In genomic region chr7:155490697-155491628, GRCh38 we compare ENCODE assay signal across 8 cellular contexts. TPM values are rescaled to one million over a fixed set of nuclear protein-coding genes. Genes with fewer than 3 reads are reported as not detected.
DNase-seq lines count a peak whose midpoint lies in the region; ATAC-seq and TF ChIP-seq lines count a peak whose summit lies in the region.

No MANE protein-coding gene starts in this region.

- no peaks in the 10 kb centered on the region for H3K36me3 ChIP-seq in spleen

- peaks cover 0 to 22% (median 18%) of the 10 kb centered on the region in 6 donors for H3K4me1 ChIP-seq in spleen

- intact Hi-C loops in CD14-positive monocyte (cut with micrococcal nuclease) (no loop called here), spleen (cut with DNase I; ENCODE audit: low total_unique reads) (no loop called here)
- intact Hi-C loops in activated T-helper 2 cell treated with anti-CD3 and anti-CD28 coated beads, Interferon-gamma antibody, Interleukin-2, Interleukin-4, amounts not matched to agents 10 μg/mL and 5 μg/mL and 100 μg/mL, durations not matched to agents 14 hours and 24 hours and 36 hours (cut with micrococcal nuclease), result no loop called here

- no peak for DNase-seq in CD14-positive monocyte (ENCODE audit: low spot score)
- no peak for DNase-seq in activated T-helper 2 cell treated with anti-CD3 and anti-CD28 coated beads, Interferon-gamma antibody, Interleukin-2, Interleukin-4, amounts not matched to agents 10 μg/mL and 5 μg/mL and 100 μg/mL, durations not matched to agents 14 hours and 24 hours and 36 hours (ENCODE audit: low spot score)
- peak; percentile 79 for DNase-seq in iPS-NIHi11 (ENCODE audit: low spot score)
- peak; percentile 91 for DNase-seq in spleen
- no peak for DNase-seq in erythroblast (lab: John Stamatoyannopoulos, UW)
- no peak for DNase-seq in Kasumi-1 (lab: John Stamatoyannopoulos, UW)

- H3K9me3 ChIP-seq in spleen, result no peaks in the 10 kb centered on the region

- ATAC-seq in HG03175 (IDR thresholded peaks at IDR 0.05; ENCODE audit: unreplicated experiment), result peak; percentile 93

- H3K4me3 Mint-ChIP-seq in CD14-positive monocyte, result peak overlapping the region; percentile 82 to 97
- peak overlapping the region; percentile 54 for H3K4me3 Mint-ChIP-seq in activated T-helper 2 cell treated with anti-CD3 and anti-CD28 coated beads, Interferon-gamma antibody, Interleukin-2, Interleukin-4, amounts not matched to agents 10 μg/mL and 5 μg/mL and 100 μg/mL, durations not matched to agents 14 hours and 24 hours and 36 hours (ENCODE audit: low read depth)

- H3K27me3 Mint-ChIP-seq in CD14-positive monocyte (ENCODE audit: low read depth in 3 of 3), result peaks cover 38 to 80% (median 45%) of the 10 kb centered on the region in 3 donors
- peaks cover 40% of the 10 kb centered on the region for H3K27me3 Mint-ChIP-seq in activated T-helper 2 cell treated with anti-CD3 and anti-CD28 coated beads, Interferon-gamma antibody, Interleukin-2, Interleukin-4, amounts not matched to agents 10 μg/mL and 5 μg/mL and 100 μg/mL, durations not matched to agents 14 hours and 24 hours and 36 hours (ENCODE audit: low read depth)

- TF ChIP-seq CTCF in CD14-positive monocyte (IDR thresholded peaks at IDR 0.05), result no peak
- TF ChIP-seq CTCF in spleen (IDR thresholded peaks at IDR 0.05 in 8 of 11, conservative IDR thresholded peaks at IDR 0.05 in 3 of 11), result no peak

- TF ChIP-seq POLR2A in GM19193 (IDR thresholded peaks at IDR 0.05; ENCODE audit: extremely low read depth, insufficient read depth, insufficient read length) (peak; percentile 53), spleen (IDR thresholded peaks at IDR 0.05) (no peak), erythroblast (IDR thresholded peaks at IDR 0.05; ENCODE audit: low read length) (no peak)

- peaks cover 7 to 19% (median 10%) of the 10 kb centered on the region in 7 donors for H3K9me3 Mint-ChIP-seq in CD14-positive monocyte
- no peaks in the 10 kb centered on the region for H3K9me3 Mint-ChIP-seq in activated T-helper 2 cell treated with anti-CD3 and anti-CD28 coated beads, Interferon-gamma antibody, Interleukin-2, Interleukin-4, amounts not matched to agents 10 μg/mL and 5 μg/mL and 100 μg/mL, durations not matched to agents 14 hours and 24 hours and 36 hours

- peaks cover 23% of the 10 kb centered on the region for H3K4me1 Mint-ChIP-seq in CD14-positive monocyte
- H3K4me1 Mint-ChIP-seq in activated T-helper 2 cell treated with anti-CD3 and anti-CD28 coated beads, Interferon-gamma antibody, Interleukin-2, Interleukin-4, amounts not matched to agents 10 μg/mL and 5 μg/mL and 100 μg/mL, durations not matched to agents 14 hours and 24 hours and 36 hours (ENCODE audit: low read depth), result peaks cover 5% of the 10 kb centered on the region

- 13 to 31% (median 25%) methylated on average over 47 of the region's 47 CpGs for WGBS in spleen, 5 donors

- H3K27ac ChIP-seq in spleen, result peak overlapping the region in 7 of 8 donors; percentile 7 to 64 (median 43)

- H3K27me3 ChIP-seq in spleen (replicated peaks in 1 of 7), result peaks cover 0 to 94% (median 14%) of the 10 kb centered on the region in 7 donors

- peaks cover 0 to 4% of the 10 kb centered on the region in 2 donors for H3K36me3 Mint-ChIP-seq in CD14-positive monocyte
- peaks cover 3% of the 10 kb centered on the region for H3K36me3 Mint-ChIP-seq in activated T-helper 2 cell treated with anti-CD3 and anti-CD28 coated beads, Interferon-gamma antibody, Interleukin-2, Interleukin-4, amounts not matched to agents 10 μg/mL and 5 μg/mL and 100 μg/mL, durations not matched to agents 14 hours and 24 hours and 36 hours (ENCODE audit: low read depth)

- H3K27ac Mint-ChIP-seq in CD14-positive monocyte, result peak overlapping the region in 2 of 7 donors; percentile 26 to 45
- H3K27ac Mint-ChIP-seq in activated T-helper 2 cell treated with anti-CD3 and anti-CD28 coated beads, Interferon-gamma antibody, Interleukin-2, Interleukin-4, amounts not matched to agents 10 μg/mL and 5 μg/mL and 100 μg/mL, durations not matched to agents 14 hours and 24 hours and 36 hours, result peak overlapping the region; percentile 42

- peak overlapping the region; percentile 13 to 71 (median 44) for H3K4me3 ChIP-seq in spleen

RNA-seq across cellular contexts. Expression of gene EN2, which starts 33.0 kb away (rescaled TPM):
- not detected for polyA plus RNA-seq in CD14-positive monocyte
- not detected in 2 replicates for total RNA-seq in activated T-helper 2 cell treated with anti-CD3 and anti-CD28 coated beads, Interferon-gamma antibody, Interleukin-2, Interleukin-4, amounts not matched to agents 10 μg/mL and 5 μg/mL and 100 μg/mL, durations not matched to agents 14 hours and 24 hours and 36 hours
- not detected for total RNA-seq in spleen
- under 1 TPM in 2 of 3 donors, not detected in 1; 0.03 to 0.04 TPM for polyA plus RNA-seq in spleen

RNA-seq across cellular contexts. Expression of gene CNPY1, which starts 55.4 kb away (rescaled TPM):
- polyA plus RNA-seq in CD14-positive monocyte (not detected), spleen (not detected)
- total RNA-seq in activated T-helper 2 cell treated with anti-CD3 and anti-CD28 coated beads, Interferon-gamma antibody, Interleukin-2, Interleukin-4, amounts not matched to agents 10 μg/mL and 5 μg/mL and 100 μg/mL, durations not matched to agents 14 hours and 24 hours and 36 hours, result not detected in 2 replicates
- total RNA-seq in spleen, result not detected

Comparison
In these comparisons a context has a peak if more than half of its experiments do, and no peak if none do; other contexts are left out.
1. DNase-seq: peak in iPS-NIHi11 (single experiment) and spleen (single experiment); none in CD14-positive monocyte (single experiment), activated T-helper 2 cell treated with anti-CD3 and anti-CD28 coated beads, Interferon-gamma antibody, Interleukin-2, Interleukin-4, amounts not matched to agents 10 μg/mL and 5 μg/mL and 100 μg/mL, durations not matched to agents 14 hours and 24 hours and 36 hours (single experiment), erythroblast (0 of 2) and Kasumi-1 (0 of 2).